ENCODE assay signal across 1 cellular context in the genomic region with DNA sequence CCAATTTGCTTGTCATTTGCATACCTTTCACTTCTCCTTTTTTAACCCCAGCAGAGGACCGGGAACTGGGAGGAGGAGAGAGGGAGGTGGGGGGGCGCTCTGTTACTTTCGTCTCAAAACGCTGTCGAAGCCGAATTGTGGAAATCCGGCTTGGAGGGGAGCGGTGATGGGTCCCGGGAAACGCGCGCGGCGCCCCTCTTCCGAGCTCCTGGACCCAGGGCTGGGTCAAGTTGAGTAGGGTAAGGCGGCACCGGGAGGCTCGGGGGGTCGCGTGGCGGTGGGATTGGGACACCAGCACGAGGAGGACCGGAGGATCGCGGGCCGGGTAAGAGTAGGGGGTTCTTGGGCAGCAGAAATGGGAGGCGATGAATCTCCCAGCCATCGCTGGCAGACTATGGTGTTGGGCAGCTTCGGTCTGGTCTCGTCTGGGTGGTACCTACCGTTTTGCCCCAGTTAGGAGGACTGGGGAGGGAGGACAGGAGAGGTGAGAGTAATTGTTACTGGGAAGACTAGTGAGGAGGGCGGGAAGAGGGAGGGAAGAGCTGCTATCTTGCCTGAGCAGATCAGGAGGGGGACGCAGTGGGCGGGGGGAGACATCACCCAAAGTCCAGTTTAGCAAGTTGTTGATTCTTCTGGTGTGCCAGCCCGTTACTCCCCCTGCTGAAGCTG.
TF ChIP-seq lines count a peak whose summit lies in the region.

No MANE protein-coding gene starts in this region.

TF ChIP-seq in HepG2, 621 proteins besides CTCF, POLR2A, EP300 and RAD21 (continued from another document and continues in another):
- TF ChIP-seq, protein P1, sequence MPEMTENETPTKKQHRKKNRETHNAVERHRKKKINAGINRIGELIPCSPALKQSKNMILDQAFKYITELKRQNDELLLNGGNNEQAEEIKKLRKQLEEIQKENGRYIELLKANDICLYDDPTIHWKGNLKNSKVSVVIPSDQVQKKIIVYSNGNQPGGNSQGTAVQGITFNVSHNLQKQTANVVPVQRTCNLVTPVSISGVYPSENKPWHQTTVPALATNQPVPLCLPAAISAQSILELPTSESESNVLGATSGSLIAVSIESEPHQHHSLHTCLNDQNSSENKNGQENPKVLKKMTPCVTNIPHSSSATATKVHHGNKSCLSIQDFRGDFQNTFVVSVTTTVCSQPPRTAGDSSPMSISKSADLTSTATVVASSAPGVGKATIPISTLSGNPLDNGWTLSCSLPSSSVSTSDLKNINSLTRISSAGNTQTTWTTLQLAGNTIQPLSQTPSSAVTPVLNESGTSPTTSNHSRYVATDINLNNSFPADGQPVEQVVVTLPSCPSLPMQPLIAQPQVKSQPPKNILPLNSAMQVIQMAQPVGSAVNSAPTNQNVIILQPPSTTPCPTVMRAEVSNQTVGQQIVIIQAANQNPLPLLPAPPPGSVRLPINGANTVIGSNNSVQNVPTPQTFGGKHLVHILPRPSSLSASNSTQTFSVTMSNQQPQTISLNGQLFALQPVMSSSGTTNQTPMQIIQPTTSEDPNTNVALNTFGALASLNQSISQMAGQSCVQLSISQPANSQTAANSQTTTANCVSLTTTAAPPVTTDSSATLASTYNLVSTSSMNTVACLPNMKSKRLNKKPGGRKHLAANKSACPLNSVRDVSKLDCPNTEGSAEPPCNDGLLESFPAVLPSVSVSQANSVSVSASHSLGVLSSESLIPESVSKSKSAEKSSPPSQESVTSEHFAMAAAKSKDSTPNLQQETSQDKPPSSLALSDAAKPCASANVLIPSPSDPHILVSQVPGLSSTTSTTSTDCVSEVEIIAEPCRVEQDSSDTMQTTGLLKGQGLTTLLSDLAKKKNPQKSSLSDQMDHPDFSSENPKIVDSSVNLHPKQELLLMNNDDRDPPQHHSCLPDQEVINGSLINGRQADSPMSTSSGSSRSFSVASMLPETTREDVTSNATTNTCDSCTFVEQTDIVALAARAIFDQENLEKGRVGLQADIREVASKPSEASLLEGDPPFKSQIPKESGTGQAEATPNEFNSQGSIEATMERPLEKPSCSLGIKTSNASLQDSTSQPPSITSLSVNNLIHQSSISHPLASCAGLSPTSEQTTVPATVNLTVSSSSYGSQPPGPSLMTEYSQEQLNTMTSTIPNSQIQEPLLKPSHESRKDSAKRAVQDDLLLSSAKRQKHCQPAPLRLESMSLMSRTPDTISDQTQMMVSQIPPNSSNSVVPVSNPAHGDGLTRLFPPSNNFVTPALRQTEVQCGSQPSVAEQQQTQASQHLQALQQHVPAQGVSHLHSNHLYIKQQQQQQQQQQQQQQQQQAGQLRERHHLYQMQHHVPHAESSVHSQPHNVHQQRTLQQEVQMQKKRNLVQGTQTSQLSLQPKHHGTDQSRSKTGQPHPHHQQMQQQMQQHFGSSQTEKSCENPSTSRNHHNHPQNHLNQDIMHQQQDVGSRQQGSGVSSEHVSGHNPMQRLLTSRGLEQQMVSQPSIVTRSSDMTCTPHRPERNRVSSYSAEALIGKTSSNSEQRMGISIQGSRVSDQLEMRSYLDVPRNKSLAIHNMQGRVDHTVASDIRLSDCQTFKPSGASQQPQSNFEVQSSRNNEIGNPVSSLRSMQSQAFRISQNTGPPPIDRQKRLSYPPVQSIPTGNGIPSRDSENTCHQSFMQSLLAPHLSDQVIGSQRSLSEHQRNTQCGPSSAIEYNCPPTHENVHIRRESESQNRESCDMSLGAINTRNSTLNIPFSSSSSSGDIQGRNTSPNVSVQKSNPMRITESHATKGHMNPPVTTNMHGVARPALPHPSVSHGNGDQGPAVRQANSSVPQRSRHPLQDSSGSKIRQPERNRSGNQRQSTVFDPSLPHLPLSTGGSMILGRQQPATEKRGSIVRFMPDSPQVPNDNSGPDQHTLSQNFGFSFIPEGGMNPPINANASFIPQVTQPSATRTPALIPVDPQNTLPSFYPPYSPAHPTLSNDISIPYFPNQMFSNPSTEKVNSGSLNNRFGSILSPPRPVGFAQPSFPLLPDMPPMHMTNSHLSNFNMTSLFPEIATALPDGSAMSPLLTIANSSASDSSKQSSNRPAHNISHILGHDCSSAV (CRISPR knock-in tag; IDR thresholded peaks at IDR 0.05; ENCODE audit: borderline replicate concordance) = no peak
- TF ChIP-seq NFKBIZ (CRISPR knock-in tag; IDR thresholded peaks at IDR 0.05) (no peak), JDP2 (CRISPR knock-in tag; IDR thresholded peaks at IDR 0.05; ENCODE audit: borderline replicate concordance) (no peak; the same call in 1 of the 2 replicates), ZNF207 (IDR thresholded peaks at IDR 0.05; ENCODE audit: borderline replicate concordance) (no peak), ZNF709 (CRISPR knock-in tag; IDR thresholded peaks at IDR 0.05) (no peak), HOXA3 (CRISPR knock-in tag; IDR thresholded peaks at IDR 0.05) (peak; percentile 45; the same call in 1 of the 2 replicates), TEAD2 (CRISPR knock-in tag; IDR thresholded peaks at IDR 0.05) (no peak), GATAD1 (CRISPR knock-in tag; IDR thresholded peaks at IDR 0.05) (peak; percentile 53), KMT2B (CRISPR knock-in tag; IDR thresholded peaks at IDR 0.05) (no peak), ZNF558 (CRISPR knock-in tag; IDR thresholded peaks at IDR 0.05; ENCODE audit: borderline replicate concordance) (no peak), NR2F6 (IDR thresholded peaks at IDR 0.05) (no peak; the same call in 1 of the 2 replicates), NR2F6 (CRISPR knock-in tag; IDR thresholded peaks at IDR 0.05) (no peak), NR2F2 (IDR thresholded peaks at IDR 0.05; ENCODE audit: borderline replicate concordance, low read depth) (no peak), SP2 (CRISPR knock-in tag; IDR thresholded peaks at IDR 0.05) (0 out of 2 replicates have a peak, but pooled peaks have one; percentile 34), TEF (CRISPR knock-in tag; IDR thresholded peaks at IDR 0.05) (no peak), NRL (CRISPR knock-in tag; IDR thresholded peaks at IDR 0.05; ENCODE audit: borderline replicate concordance) (no peak), ZNF816 (CRISPR knock-in tag; IDR thresholded peaks at IDR 0.05; ENCODE audit: borderline replicate concordance) (no peak), ZNF784 (CRISPR knock-in tag; IDR thresholded peaks at IDR 0.05; ENCODE audit: borderline replicate concordance) (peak; percentile 83), SUZ12 (IDR thresholded peaks at IDR 0.05; ENCODE audit: low read depth, low read length) (no peak), BRCA1 (CRISPR knock-in tag; IDR thresholded peaks at IDR 0.05) (no peak), HOXA5 (CRISPR knock-in tag; IDR thresholded peaks at IDR 0.05) (0 out of 2 replicates have a peak, but pooled peaks have one; percentile 11), ZNF317 (CRISPR knock-in tag; IDR thresholded peaks at IDR 0.05) (peak; percentile 15; the same call in 1 of the 2 replicates), MATR3 (CRISPR knock-in tag; IDR thresholded peaks at IDR 0.05) (no peak), NCOA2 (CRISPR knock-in tag; IDR thresholded peaks at IDR 0.05) (peak; percentile 59; the same call in 1 of the 2 replicates), GMEB1 (CRISPR knock-in tag; IDR thresholded peaks at IDR 0.05; ENCODE audit: borderline replicate concordance) (no peak), ZNF30 (CRISPR knock-in tag; IDR thresholded peaks at IDR 0.05) (no peak)
- TF ChIP-seq, protein P2, sequence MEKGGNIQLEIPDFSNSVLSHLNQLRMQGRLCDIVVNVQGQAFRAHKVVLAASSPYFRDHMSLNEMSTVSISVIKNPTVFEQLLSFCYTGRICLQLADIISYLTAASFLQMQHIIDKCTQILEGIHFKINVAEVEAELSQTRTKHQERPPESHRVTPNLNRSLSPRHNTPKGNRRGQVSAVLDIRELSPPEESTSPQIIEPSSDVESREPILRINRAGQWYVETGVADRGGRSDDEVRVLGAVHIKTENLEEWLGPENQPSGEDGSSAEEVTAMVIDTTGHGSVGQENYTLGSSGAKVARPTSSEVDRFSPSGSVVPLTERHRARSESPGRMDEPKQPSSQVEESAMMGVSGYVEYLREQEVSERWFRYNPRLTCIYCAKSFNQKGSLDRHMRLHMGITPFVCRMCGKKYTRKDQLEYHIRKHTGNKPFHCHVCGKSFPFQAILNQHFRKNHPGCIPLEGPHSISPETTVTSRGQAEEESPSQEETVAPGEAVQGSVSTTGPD (CRISPR knock-in tag; IDR thresholded peaks at IDR 0.05) = no peak
- TF ChIP-seq, protein P3, sequence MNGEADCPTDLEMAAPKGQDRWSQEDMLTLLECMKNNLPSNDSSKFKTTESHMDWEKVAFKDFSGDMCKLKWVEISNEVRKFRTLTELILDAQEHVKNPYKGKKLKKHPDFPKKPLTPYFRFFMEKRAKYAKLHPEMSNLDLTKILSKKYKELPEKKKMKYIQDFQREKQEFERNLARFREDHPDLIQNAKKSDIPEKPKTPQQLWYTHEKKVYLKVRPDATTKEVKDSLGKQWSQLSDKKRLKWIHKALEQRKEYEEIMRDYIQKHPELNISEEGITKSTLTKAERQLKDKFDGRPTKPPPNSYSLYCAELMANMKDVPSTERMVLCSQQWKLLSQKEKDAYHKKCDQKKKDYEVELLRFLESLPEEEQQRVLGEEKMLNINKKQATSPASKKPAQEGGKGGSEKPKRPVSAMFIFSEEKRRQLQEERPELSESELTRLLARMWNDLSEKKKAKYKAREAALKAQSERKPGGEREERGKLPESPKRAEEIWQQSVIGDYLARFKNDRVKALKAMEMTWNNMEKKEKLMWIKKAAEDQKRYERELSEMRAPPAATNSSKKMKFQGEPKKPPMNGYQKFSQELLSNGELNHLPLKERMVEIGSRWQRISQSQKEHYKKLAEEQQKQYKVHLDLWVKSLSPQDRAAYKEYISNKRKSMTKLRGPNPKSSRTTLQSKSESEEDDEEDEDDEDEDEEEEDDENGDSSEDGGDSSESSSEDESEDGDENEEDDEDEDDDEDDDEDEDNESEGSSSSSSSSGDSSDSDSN (CRISPR knock-in tag; IDR thresholded peaks at IDR 0.05) = no peak; the same call in 1 of the 2 replicates
- TF ChIP-seq, protein P4, sequence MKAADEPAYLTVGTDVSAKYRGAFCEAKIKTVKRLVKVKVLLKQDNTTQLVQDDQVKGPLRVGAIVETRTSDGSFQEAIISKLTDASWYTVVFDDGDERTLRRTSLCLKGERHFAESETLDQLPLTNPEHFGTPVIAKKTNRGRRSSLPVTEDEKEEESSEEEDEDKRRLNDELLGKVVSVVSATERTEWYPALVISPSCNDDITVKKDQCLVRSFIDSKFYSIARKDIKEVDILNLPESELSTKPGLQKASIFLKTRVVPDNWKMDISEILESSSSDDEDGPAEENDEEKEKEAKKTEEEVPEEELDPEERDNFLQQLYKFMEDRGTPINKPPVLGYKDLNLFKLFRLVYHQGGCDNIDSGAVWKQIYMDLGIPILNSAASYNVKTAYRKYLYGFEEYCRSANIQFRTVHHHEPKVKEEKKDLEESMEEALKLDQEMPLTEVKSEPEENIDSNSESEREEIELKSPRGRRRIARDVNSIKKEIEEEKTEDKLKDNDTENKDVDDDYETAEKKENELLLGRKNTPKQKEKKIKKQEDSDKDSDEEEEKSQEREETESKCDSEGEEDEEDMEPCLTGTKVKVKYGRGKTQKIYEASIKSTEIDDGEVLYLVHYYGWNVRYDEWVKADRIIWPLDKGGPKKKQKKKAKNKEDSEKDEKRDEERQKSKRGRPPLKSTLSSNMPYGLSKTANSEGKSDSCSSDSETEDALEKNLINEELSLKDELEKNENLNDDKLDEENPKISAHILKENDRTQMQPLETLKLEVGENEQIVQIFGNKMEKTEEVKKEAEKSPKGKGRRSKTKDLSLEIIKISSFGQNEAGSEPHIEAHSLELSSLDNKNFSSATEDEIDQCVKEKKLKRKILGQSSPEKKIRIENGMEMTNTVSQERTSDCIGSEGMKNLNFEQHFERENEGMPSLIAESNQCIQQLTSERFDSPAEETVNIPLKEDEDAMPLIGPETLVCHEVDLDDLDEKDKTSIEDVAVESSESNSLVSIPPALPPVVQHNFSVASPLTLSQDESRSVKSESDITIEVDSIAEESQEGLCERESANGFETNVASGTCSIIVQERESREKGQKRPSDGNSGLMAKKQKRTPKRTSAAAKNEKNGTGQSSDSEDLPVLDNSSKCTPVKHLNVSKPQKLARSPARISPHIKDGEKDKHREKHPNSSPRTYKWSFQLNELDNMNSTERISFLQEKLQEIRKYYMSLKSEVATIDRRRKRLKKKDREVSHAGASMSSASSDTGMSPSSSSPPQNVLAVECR (CRISPR knock-in tag; IDR thresholded peaks at IDR 0.05; ENCODE audit: borderline replicate concordance) = peak; percentile 56; the same call in 1 of the 2 replicates
